ENCODE assay signal across 13 cellular contexts in genomic region chr2:9256570-9257043, GRCh38. TPM values are rescaled to one million over a fixed set of nuclear protein-coding genes. Genes with fewer than 3 reads are reported as not detected.
DNase-seq lines count a peak whose midpoint lies in the region; ATAC-seq and TF ChIP-seq lines count a peak whose summit lies in the region.
"Had no signal": no experiment of that assay in that cellular context is flagged by ENCODE, and none has a peak within 500 bp of the region (broad histone marks: within the 10 kb centered on the region; RNA-seq: fewer than 3 reads in every experiment).

No MANE protein-coding gene starts in this region.

- 12% methylated on average over 2 of the region's 2 CpGs for WGBS in mesenchymal stem cell

- H3K14ac ChIP-seq in mesenchymal stem cell (ENCODE audit: low read length in 2 of 2): peak overlapping the region in 1 of 2 experiments; percentile 9

- no peak overlapping the region for H3K23ac ChIP-seq in mesenchymal stem cell (ENCODE audit: low read length in 2 of 2)

- no peaks in the 10 kb centered on the region for H3K27me3 Mint-ChIP-seq in chondrocyte (ENCODE audit: low read depth)
- peaks cover under 1% of the 10 kb centered on the region for H3K27me3 Mint-ChIP-seq in activated T-cell treated with anti-CD3 and anti-CD28 coated beads, Interleukin-2, amount 50 U/mL, for 4 hours (ENCODE audit: low read depth)
- H3K27me3 Mint-ChIP-seq: stimulated activated naive CD8-positive, alpha-beta T cell treated with anti-CD3 and anti-CD28 coated beads, Interleukin-15, Interleukin-2, amounts not matched to agents 100 ng/mL and 50 ng/mL, for 24 hours had no signal

- peaks cover 80% of the 10 kb centered on the region for H3K4me1 Mint-ChIP-seq in chondrocyte (ENCODE audit: low read depth)
- no peaks in the 10 kb centered on the region for H3K4me1 Mint-ChIP-seq in activated T-cell treated with anti-CD3 and anti-CD28 coated beads, Interleukin-2, amount 50 U/mL, for 4 hours (ENCODE audit: low read depth)
- H3K4me1 Mint-ChIP-seq: CD8-positive, alpha-beta memory T cell had no signal

- peak overlapping the region in 1 of 2 experiments; percentile 89 for H3K4ac ChIP-seq in mesenchymal stem cell (ENCODE audit: low read depth in 1 of 2, low read length in 2 of 2)

- peaks cover 0 to 6% of the 10 kb centered on the region in 2 experiments for H3K36me3 ChIP-seq in mesenchymal stem cell (ENCODE audit: control insufficient read depth in 1 of 2, insufficient read depth in 2 of 2, low read depth in 1 of 2, low read length in 2 of 2)

- H2BK15ac ChIP-seq in mesenchymal stem cell (ENCODE audit: low read depth, poor library complexity, severe bottlenecking): no peak overlapping the region

- peak overlapping the region; percentile 50 for H4K8ac ChIP-seq in mesenchymal stem cell (ENCODE audit: low read length)

- H3K79me1 ChIP-seq in mesenchymal stem cell (replicated peaks; ENCODE audit: low read length, poor library complexity, severe bottlenecking): peaks cover 33% of the 10 kb centered on the region

- H4K91ac ChIP-seq in mesenchymal stem cell (ENCODE audit: low read length): peak overlapping the region; percentile 91

- H3K4me2 ChIP-seq in mesenchymal stem cell (ENCODE audit: low read length, poor library complexity, severe bottlenecking): no peak overlapping the region

- peaks cover 30% of the 10 kb centered on the region for H3K4me1 ChIP-seq in mesenchymal stem cell (ENCODE audit: control insufficient read depth, insufficient read depth, low read depth, low read length)

- no peak for ATAC-seq in HG03565 (IDR thresholded peaks at IDR 0.05; ENCODE audit: unreplicated experiment)
- no peak for ATAC-seq in activated T-cell treated with anti-CD3 and anti-CD28 coated beads, Interleukin-2, amount 50 U/mL, for 4 hours

- TF ChIP-seq CTCF in chondrocyte (IDR thresholded peaks at IDR 0.05): peak; percentile 19

- H2AFZ ChIP-seq in mesenchymal stem cell (ENCODE audit: low read depth, low read length): no peak overlapping the region

- peak overlapping the region; percentile 36 for H2AK5ac ChIP-seq in mesenchymal stem cell (ENCODE audit: low read length, severe bottlenecking)

- peak overlapping the region; percentile 92 for H3K27ac Mint-ChIP-seq in chondrocyte (ENCODE audit: unreplicated experiment)
- H3K27ac Mint-ChIP-seq: mesothelial cell of epicardium; stimulated activated naive CD8-positive, alpha-beta T cell treated with anti-CD3 and anti-CD28 coated beads, Interleukin-15, Interleukin-2, amounts not matched to agents 100 ng/mL and 50 ng/mL, for 24 hours had no signal

- peak overlapping the region; percentile 31 to 97 for H3K18ac ChIP-seq in mesenchymal stem cell (ENCODE audit: low read depth in 1 of 2, low read length in 2 of 2)

- no peak overlapping the region for H2BK120ac ChIP-seq in mesenchymal stem cell (ENCODE audit: low read depth, low read length)

- DNase-seq in AG08395 (ENCODE audit: low spot score) (peak; percentile 64), HS-5 (ENCODE audit: low read depth) (peak; percentile 33), chondrocyte (ENCODE audit: low spot score) (no peak), mesenchymal stem cell (no peak), NCI-H510A (lab: John Stamatoyannopoulos, UW) (no peak), DMS53 (lab: John Stamatoyannopoulos, UW) (no peak)
- DNase-seq in activated T-cell treated with anti-CD3 and anti-CD28 coated beads, Interleukin-2, amount 50 U/mL, for 4 hours: no peak
- DNase-seq: CD8-positive, alpha-beta memory T cell; RPMI8226; stimulated activated CD4-positive, alpha-beta T cell treated with anti-CD3 and anti-CD28 coated beads, Interleukin-15, amount 100 ng/mL, for 24 hours had no signal

- no peak overlapping the region for H3K4me3 Mint-ChIP-seq in chondrocyte (ENCODE audit: unreplicated experiment)
- no peak overlapping the region for H3K4me3 Mint-ChIP-seq in activated T-cell treated with anti-CD3 and anti-CD28 coated beads, Interleukin-2, amount 50 U/mL, for 4 hours
- H3K4me3 Mint-ChIP-seq: CD8-positive, alpha-beta memory T cell; mesothelial cell of epicardium; stimulated activated naive CD8-positive, alpha-beta T cell treated with anti-CD3 and anti-CD28 coated beads, Interleukin-15, Interleukin-2, amounts not matched to agents 100 ng/mL and 50 ng/mL, for 24 hours had no signal

- no peaks in the 10 kb centered on the region for H3K9me3 ChIP-seq in mesenchymal stem cell (ENCODE audit: control insufficient read depth, low read length)

- H3K27me3 ChIP-seq in mesenchymal stem cell (ENCODE audit: control insufficient read depth in 1 of 2, insufficient read depth in 1 of 2, low read length in 2 of 2): no peaks in the 10 kb centered on the region

- peak overlapping the region; percentile 95 for H2BK12ac ChIP-seq in mesenchymal stem cell (ENCODE audit: low read length in 2 of 2)

- no peak overlapping the region for H2BK5ac ChIP-seq in mesenchymal stem cell (ENCODE audit: low read depth, low read length, poor library complexity, severe bottlenecking)

- H3K4me3 ChIP-seq in mesenchymal stem cell (ENCODE audit: insufficient read depth in 1 of 2, low read depth in 1 of 2, low read length in 2 of 2): peak overlapping the region in 1 of 2 experiments; percentile 78

- H3K9ac ChIP-seq in mesenchymal stem cell (ENCODE audit: low read length): peak overlapping the region; percentile 87

- H3K27ac ChIP-seq in mesenchymal stem cell (ENCODE audit: low read length, poor library complexity, severe bottlenecking): no peak overlapping the region

- H3K9me3 Mint-ChIP-seq in chondrocyte (ENCODE audit: low read depth): no peaks in the 10 kb centered on the region
- H3K9me3 Mint-ChIP-seq in activated T-cell treated with anti-CD3 and anti-CD28 coated beads, Interleukin-2, amount 50 U/mL, for 4 hours: no peaks in the 10 kb centered on the region
- H3K9me3 Mint-ChIP-seq: CD8-positive, alpha-beta memory T cell; mesothelial cell of epicardium; stimulated activated naive CD8-positive, alpha-beta T cell treated with anti-CD3 and anti-CD28 coated beads, Interleukin-15, Interleukin-2, amounts not matched to agents 100 ng/mL and 50 ng/mL, for 24 hours had no signal

- H3K36me3 Mint-ChIP-seq in chondrocyte (ENCODE audit: low read depth): peaks cover 1% of the 10 kb centered on the region
- H3K36me3 Mint-ChIP-seq in activated T-cell treated with anti-CD3 and anti-CD28 coated beads, Interleukin-2, amount 50 U/mL, for 4 hours (ENCODE audit: insufficient read depth): no peaks in the 10 kb centered on the region
- H3K36me3 Mint-ChIP-seq: CD8-positive, alpha-beta memory T cell had no signal

RNA-seq across cellular contexts. Expression of gene ASAP2, which starts 50.0 kb away (rescaled TPM):
- total RNA-seq in chondrocyte: 60.7 to 73.2 TPM (median 61.5 TPM) in 3 replicates
- polyA plus RNA-seq in mesenchymal stem cell (2013, experiment 1 of 2): 27.5 TPM
- polyA plus RNA-seq in mesenchymal stem cell (2013, experiment 2 of 2): 23.9 TPM
- under 1 TPM; 0.13 to 0.22 (median 0.20) TPM for total RNA-seq in activated T-cell treated with anti-CD3 and anti-CD28 coated beads, Interleukin-2, amount 50 U/mL, for 4 hours
- polyA plus RNA-seq: CD8-positive, alpha-beta memory T cell had no signal

Comparison
In these comparisons a context has a peak if more than half of its experiments do, and no peak if none do; other contexts are left out.
1. DNase-seq: peak in AG08395 (single experiment) and HS-5 (single experiment); none in chondrocyte (single experiment), mesenchymal stem cell (single experiment), NCI-H510A (single experiment), DMS53 (single experiment) and activated T-cell treated with anti-CD3 and anti-CD28 coated beads, Interleukin-2, amount 50 U/mL, for 4 hours (single experiment).
2. RNA of gene ASAP2, which starts 50.0 kb away (total RNA-seq): 60.7 to 73.2 TPM in chondrocyte; 0.13 to 0.22 TPM in activated T-cell treated with anti-CD3 and anti-CD28 coated beads, Interleukin-2, amount 50 U/mL, for 4 hours; every median in the first group is over 10 times any median in the second.